ENCODE assay signal across 1 cellular context in the genomic region with DNA sequence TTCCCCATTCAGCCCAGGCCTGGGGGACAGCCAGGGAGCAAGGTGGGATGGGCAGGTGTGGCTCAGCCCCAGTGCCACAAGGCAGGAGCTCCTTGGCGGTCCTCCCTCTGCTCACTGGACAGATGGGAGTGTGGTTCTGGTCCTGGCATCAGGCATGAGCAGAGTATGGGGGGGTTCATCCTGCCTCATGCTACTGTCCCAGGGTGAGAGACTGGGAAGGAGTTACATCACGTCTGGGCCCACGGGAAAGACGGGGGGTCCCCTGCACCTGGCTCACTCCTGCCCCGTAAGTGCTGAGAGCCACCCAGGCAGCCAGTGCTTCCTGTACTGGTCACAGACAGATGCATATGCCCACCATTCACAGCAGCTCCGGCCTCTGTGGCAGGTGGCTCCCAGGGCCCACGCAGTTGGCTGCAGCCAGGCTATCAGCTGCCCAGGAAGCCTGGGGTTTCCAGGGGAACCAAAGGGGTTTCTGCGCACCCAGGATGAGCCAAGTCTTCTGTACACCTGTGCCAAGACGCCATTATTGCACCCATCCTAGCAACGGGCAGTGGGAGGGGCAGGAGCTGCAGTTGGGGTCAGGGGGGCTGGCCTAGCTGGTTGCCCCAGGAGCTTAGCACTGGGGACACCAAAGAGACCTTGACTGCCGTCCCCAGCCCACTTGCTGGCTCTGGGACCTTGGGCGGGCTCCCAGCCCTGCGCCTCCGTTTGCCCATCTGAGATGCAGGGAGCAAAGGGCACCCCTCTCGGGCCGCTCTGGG.
TF ChIP-seq lines count a peak whose summit lies in the region.

No MANE protein-coding gene starts in this region.

TF ChIP-seq in H1, 55 proteins besides CTCF, POLR2A, EP300 and RAD21:
- TF ChIP-seq TBP (IDR thresholded peaks at IDR 0.05; ENCODE audit: low read depth, low read length) (no peak), RBBP5 (IDR thresholded peaks at IDR 0.05; ENCODE audit: borderline replicate concordance, low read depth, low read length) (no peak), SRF (IDR thresholded peaks at IDR 0.05; ENCODE audit: low read depth, low read length) (no peak), SP1 (IDR thresholded peaks at IDR 0.05; ENCODE audit: low read depth, low read length) (no peak), ASH2L (IDR thresholded peaks at IDR 0.05; ENCODE audit: low read length) (no peak), BCL11A (IDR thresholded peaks at IDR 0.05; ENCODE audit: low read depth in 2 of 2, low read length in 2 of 2) (no peak), CHD1 (IDR thresholded peaks at IDR 0.05; ENCODE audit: low read depth, low read length) (no peak), NANOG (IDR thresholded peaks at IDR 0.05; ENCODE audit: insufficient read depth, low read depth, low read length, poor library complexity, severe bottlenecking) (no peak), CREB1 (IDR thresholded peaks at IDR 0.05) (no peak), MAFK (IDR thresholded peaks at IDR 0.05; ENCODE audit: low read depth, low read length) (no peak), BRCA1 (IDR thresholded peaks at IDR 0.05; ENCODE audit: low read depth, low read length) (no peak), RNF2 (IDR thresholded peaks at IDR 0.05; ENCODE audit: borderline replicate concordance, low read depth, low read length, missing control alignments, poor library complexity, severe bottlenecking) (no peak), TAF1 (IDR thresholded peaks at IDR 0.05; ENCODE audit: low read depth, low read length) (no peak), PHF8 (conservative IDR thresholded peaks at IDR 0.05; ENCODE audit: low read depth, low read length) (no peak)
- TF ChIP-seq, protein P1, sequence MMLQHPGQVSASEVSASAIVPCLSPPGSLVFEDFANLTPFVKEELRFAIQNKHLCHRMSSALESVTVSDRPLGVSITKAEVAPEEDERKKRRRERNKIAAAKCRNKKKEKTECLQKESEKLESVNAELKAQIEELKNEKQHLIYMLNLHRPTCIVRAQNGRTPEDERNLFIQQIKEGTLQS (IDR thresholded peaks at IDR 0.05; ENCODE audit: insufficient read depth, low read depth, low read length), result no peak
